ENCODE assay signal across 21 cellular contexts in genomic region chr1:30822006-30822405, GRCh38.
DNase-seq lines count a peak whose midpoint lies in the region; ATAC-seq and TF ChIP-seq lines count a peak whose summit lies in the region.
"Had no signal": no experiment of that assay in that cellular context is flagged by ENCODE, and none has a peak within 500 bp of the region (broad histone marks: within the 10 kb centered on the region; RNA-seq: fewer than 3 reads in every experiment).

No MANE protein-coding gene starts in this region.

- DNase-seq in breast epithelium (ENCODE audit: low spot score in 2 of 2): no peak
- DNase-seq in MCF 10A (ENCODE audit: unreplicated experiment): no peak
- DNase-seq in hepatocyte (ENCODE audit: low spot score): peak; percentile 50
- DNase-seq in transverse colon: no peak
- DNase-seq in activated T-cell treated with anti-CD3 and anti-CD28 coated beads, Interleukin-2, amount 50 U/mL, for 72 hours: no peak
- no peak for DNase-seq in NAMALWA (ENCODE audit: low spot score)
- DNase-seq: CD8-positive, alpha-beta T cell; DMS79; HFFc6; Kasumi-1; NCI-H1436; NCI-H2029; NCI-H2171 treated with DMSO at 0.1 percent for 48 hours; NCI-H446 treated with DMSO at 0.1 percent for 48 hours; NCI-H774 had no signal

- H3K9me2 ChIP-seq in hepatocyte (replicated peaks; ENCODE audit: insufficient read depth): no peaks in the 10 kb centered on the region

- TF ChIP-seq EP300 in transverse colon (IDR thresholded peaks at IDR 0.05; ENCODE audit: low read depth): no peak

- H3K4me3 ChIP-seq in breast epithelium (no peak overlapping the region), hepatocyte (no peak overlapping the region), muscle layer of duodenum (ENCODE audit: low read depth in 1 of 2, low read length in 2 of 2) (no peak overlapping the region), transverse colon (no peak overlapping the region)
- H3K4me3 ChIP-seq: BLaER1 had no signal

- no peaks in the 10 kb centered on the region for H3K79me2 ChIP-seq in hepatocyte

- H3K4me2 ChIP-seq in hepatocyte: no peak overlapping the region
- H3K4me2 ChIP-seq: BLaER1 had no signal

- H3K9me3 ChIP-seq in breast epithelium (no peaks in the 10 kb centered on the region), hepatocyte (ENCODE audit: low read depth) (no peaks in the 10 kb centered on the region), muscle layer of duodenum (ENCODE audit: control insufficient read depth in 1 of 2, low read length in 2 of 2) (no peaks in the 10 kb centered on the region), transverse colon (no peaks in the 10 kb centered on the region)
- H3K9me3 ChIP-seq: BLaER1 had no signal

- POLR2A ChIA-PET in MCF 10A (lab: Yijun Ruan, JAX): no interaction called here

- H3K27me3 ChIP-seq in breast epithelium (no peaks in the 10 kb centered on the region), hepatocyte (no peaks in the 10 kb centered on the region), muscle layer of duodenum (ENCODE audit: low read depth, low read length) (no peaks in the 10 kb centered on the region), transverse colon (peaks cover 2% of the 10 kb centered on the region)

- H3K4me3 Mint-ChIP-seq in MCF 10A (ENCODE audit: unreplicated experiment): no peak overlapping the region
- no peak overlapping the region for H3K4me3 Mint-ChIP-seq in activated T-cell treated with anti-CD3 and anti-CD28 coated beads, Interleukin-2, amount 50 U/mL, for 72 hours
- H3K4me3 Mint-ChIP-seq: CD8-positive, alpha-beta T cell; HFFc6 had no signal

- WGBS in hepatocyte (ENCODE audit: low lambda C conversion rate, missing lambda C conversion rate): 70% methylated on average over 1 of the region's 1 CpG
- WGBS in transverse colon (ENCODE audit: low coverage in 1 of 2), 2 donors: 56% methylated on average over 1 of the region's 1 CpG; no CpG with 5 or more reads in 1 of the 2 donors

- peak overlapping the region; percentile 41 to 98 for H3K27ac ChIP-seq in breast epithelium
- peak overlapping the region; percentile 70 for H3K27ac ChIP-seq in hepatocyte
- H3K27ac ChIP-seq in muscle layer of duodenum (ENCODE audit: low read length): peak overlapping the region; percentile 12
- H3K27ac ChIP-seq in transverse colon: peak overlapping the region; percentile 37 to 90 (median 64)
- H3K27ac ChIP-seq: BLaER1 had no signal

- CTCF ChIA-PET in MCF 10A (lab: Yijun Ruan, JAX): interaction anchor here (0.6 to 13.3 kb wide), 4 partner anchors 20 to 103 kb away, joined by 3 to 96 read pairs (median 4); no protein-coding TSS in a partner anchor

- H3K4me1 ChIP-seq in breast epithelium (peaks cover 7 to 16% of the 10 kb centered on the region in 2 donors), hepatocyte (ENCODE audit: insufficient read depth) (peaks cover 33% of the 10 kb centered on the region), muscle layer of duodenum (ENCODE audit: control insufficient read depth in 1 of 2, insufficient read depth in 2 of 2, low read length in 2 of 2) (peaks cover 21 to 45% of the 10 kb centered on the region in 2 donors), transverse colon (peaks cover 14 to 39% (median 24%) of the 10 kb centered on the region in 4 donors)

- no peak for ATAC-seq in activated T-cell treated with anti-CD3 and anti-CD28 coated beads, Interleukin-2, amount 50 U/mL, for 72 hours (replicated peaks in 1 of 2)
- ATAC-seq in HG03280 (IDR thresholded peaks at IDR 0.05; ENCODE audit: unreplicated experiment): no peak
- ATAC-seq: CD8-positive, alpha-beta T cell; Panc1; Right ventricle myocardium inferior had no signal

- H3K9me3 Mint-ChIP-seq in MCF 10A (ENCODE audit: unreplicated experiment): no peaks in the 10 kb centered on the region
- no peaks in the 10 kb centered on the region for H3K9me3 Mint-ChIP-seq in activated T-cell treated with anti-CD3 and anti-CD28 coated beads, Interleukin-2, amount 50 U/mL, for 72 hours
- H3K9me3 Mint-ChIP-seq: CD8-positive, alpha-beta T cell; HFFc6; IgD-negative memory B cell had no signal

- H3K36me3 ChIP-seq in breast epithelium (no peaks in the 10 kb centered on the region), hepatocyte (replicated peaks; ENCODE audit: insufficient read depth, low read depth) (no peaks in the 10 kb centered on the region), muscle layer of duodenum (ENCODE audit: control insufficient read depth in 1 of 2, insufficient read depth in 2 of 2, low read length in 2 of 2) (no peaks in the 10 kb centered on the region), transverse colon (no peaks in the 10 kb centered on the region)
- H3K36me3 ChIP-seq: BLaER1 had no signal

- H4K20me1 ChIP-seq in hepatocyte (ENCODE audit: insufficient read depth, poor library complexity, severe bottlenecking): no peaks in the 10 kb centered on the region

- H2AFZ ChIP-seq in hepatocyte: no peak overlapping the region

- intact Hi-C loops in breast epithelium (cut with DNase I; ENCODE audit: low total_unique reads): no loop called here
- intact Hi-C loops in MCF 10A (cut with micrococcal nuclease): loop anchor here (5.0 kb wide), 1 partner anchor 35 kb away; no protein-coding TSS in a partner anchor
- intact Hi-C loops in transverse colon (cut with DNase I; ENCODE audit: low total_unique reads): no loop called here

- TF ChIP-seq POLR2A in breast epithelium (IDR thresholded peaks at IDR 0.05): no peak
- no peak for TF ChIP-seq POLR2A in transverse colon (IDR thresholded peaks at IDR 0.05)

- TF ChIP-seq CTCF in breast epithelium (IDR thresholded peaks at IDR 0.05) (no peak), MCF 10A (IDR thresholded peaks at IDR 0.05; ENCODE audit: unreplicated experiment) (no peak), hepatocyte (IDR thresholded peaks at IDR 0.05; ENCODE audit: poor library complexity) (no peak), transverse colon (IDR thresholded peaks at IDR 0.05) (no peak)

- H3K36me3 Mint-ChIP-seq in MCF 10A (ENCODE audit: insufficient read depth, unreplicated experiment): no peaks in the 10 kb centered on the region
- no peaks in the 10 kb centered on the region for H3K36me3 Mint-ChIP-seq in activated T-cell treated with anti-CD3 and anti-CD28 coated beads, Interleukin-2, amount 50 U/mL, for 72 hours (ENCODE audit: insufficient read depth in 2 of 2)
- H3K36me3 Mint-ChIP-seq: CD8-positive, alpha-beta T cell; IgD-negative memory B cell had no signal

- no TSS peak for BruUV-seq in MCF 10A (replicated peaks; lab: Mats Ljungman, UMichigan)

- H3K27ac Mint-ChIP-seq in MCF 10A (ENCODE audit: low read depth, unreplicated experiment): no peak overlapping the region
- no peak overlapping the region for H3K27ac Mint-ChIP-seq in activated T-cell treated with anti-CD3 and anti-CD28 coated beads, Interleukin-2, amount 50 U/mL, for 72 hours
- H3K27ac Mint-ChIP-seq: CD8-positive, alpha-beta T cell; HFFc6; IgD-negative memory B cell had no signal

- in situ Hi-C loops in transverse colon (cut with MboI; ENCODE audit: low pct_ligation_motif_present in 1 of 4, low pct_unique_long_range_greater_than_20kb in 1 of 4, low sequenced_read_pairs in 3 of 4): no loop called here

- H3K27me3 Mint-ChIP-seq in MCF 10A (ENCODE audit: insufficient read depth, unreplicated experiment): no peaks in the 10 kb centered on the region
- peaks cover 80% of the 10 kb centered on the region for H3K27me3 Mint-ChIP-seq in activated T-cell treated with anti-CD3 and anti-CD28 coated beads, Interleukin-2, amount 50 U/mL, for 72 hours (ENCODE audit: low read depth)

- peaks cover 29% of the 10 kb centered on the region for H3K4me1 Mint-ChIP-seq in MCF 10A (ENCODE audit: insufficient read depth, unreplicated experiment)
- peaks cover 28% of the 10 kb centered on the region for H3K4me1 Mint-ChIP-seq in activated T-cell treated with anti-CD3 and anti-CD28 coated beads, Interleukin-2, amount 50 U/mL, for 72 hours (ENCODE audit: low read depth)

Comparison
In these comparisons a context has a peak if more than half of its experiments do, and no peak if none do; other contexts are left out.
1. H3K27ac ChIP-seq: peak in every context shown above with its lines; median percentile 70 in hepatocyte; 70 in breast epithelium; 64 in transverse colon; 12 in muscle layer of duodenum.